In genomic region chr10:73997806-73998622, GRCh38 we compare ENCODE assay signal across 8 cellular contexts. TPM values are rescaled to one million over a fixed set of nuclear protein-coding genes. Genes with fewer than 3 reads are reported as not detected.
DNase-seq lines count a peak whose midpoint lies in the region; ATAC-seq, FAIRE-seq and TF ChIP-seq lines count a peak whose summit lies in the region.

TSS of gene VCL (plus strand) at chr10:73998116. CDS start at chr10:73998208, 92 bp downstream.

- H3K4me1 ChIP-seq in H1 (replicated peaks in 1 of 4; ENCODE audit: control insufficient read depth in 3 of 4, insufficient read depth in 4 of 4, low read length in 3 of 4) (peaks cover 0 to 6% (median 3%) of the 10 kb centered on the region in 4 experiments; a peak in 6 of 7 replicates), mesenchymal stem cell (ENCODE audit: control insufficient read depth, insufficient read depth, low read depth, low read length) (peaks cover 4% of the 10 kb centered on the region)

- H3K79me2 ChIP-seq in H1 (ENCODE audit: control insufficient read depth in 1 of 2, insufficient read depth in 2 of 2, low read length in 2 of 2), result peaks cover 36 to 51% of the 10 kb centered on the region in 2 experiments

- H2BK120ac ChIP-seq in H1 (replicated peaks; ENCODE audit: low read depth, low read length) (no peak within 1 kb of the TSS), mesenchymal stem cell (ENCODE audit: low read depth, low read length) (peak within 1 kb of the TSS; percentile 42)

- WGBS in H1 (ENCODE audit: extremely low coverage in 1 of 2, insufficient coverage in 1 of 2, insufficient read length in 1 of 2, insufficient replicate concordance in 2 of 2, low coverage in 1 of 2, low lambda C conversion rate in 2 of 2, missing lambda C conversion rate in 1 of 2), 2 experiments, result 4% methylated on average over 59 of the region's 90 CpGs; no CpG with 5 or more reads in 1 of the 2 experiments
- WGBS in mesenchymal stem cell, result under 1% methylated on average over 87 of the region's 90 CpGs

- POLR2A ChIA-PET in H1 (lab: Charles Lee; ENCODE audit: partially characterized antibody), result interaction anchor here (0.6 to 13.2 kb wide), 26 partner anchors 8 to 123 kb away, joined by 3 to 261 read pairs (median 5); no protein-coding TSS in a partner anchor

- peak within 1 kb of the TSS; percentile 90 for H3K56ac ChIP-seq in H1 (replicated peaks; ENCODE audit: insufficient read length, low read depth, low read length)

- H3K23me2 ChIP-seq in H1 (ENCODE audit: low read depth, low read length), result peaks cover 14% of the 10 kb centered on the region

- peak within 1 kb of the TSS; percentile 92 for H4K5ac ChIP-seq in H1 (ENCODE audit: insufficient read length, low read depth, low read length)

- H3K14ac ChIP-seq in H1 (ENCODE audit: insufficient read length) (no peak within 1 kb of the TSS), mesenchymal stem cell (ENCODE audit: low read length in 2 of 2) (peak within 1 kb of the TSS; percentile 87 to 96)

- peak within 1 kb of the TSS; percentile 93 for H2BK12ac ChIP-seq in H1 (ENCODE audit: low read depth, low read length)
- peak within 1 kb of the TSS in 1 of 2 experiments; percentile 75 for H2BK12ac ChIP-seq in mesenchymal stem cell (ENCODE audit: low read length in 2 of 2)

- no peak for TF ChIP-seq CTCF in H1 (IDR thresholded peaks at IDR 0.05; ENCODE audit: control extremely low read depth in 1 of 3, insufficient read depth in 1 of 3, low read depth in 1 of 3, low read length in 3 of 3)

- peak within 1 kb of the TSS; percentile 93 for H2BK5ac ChIP-seq in H1 (ENCODE audit: low read depth, low read length)
- H2BK5ac ChIP-seq in mesenchymal stem cell (ENCODE audit: low read depth, low read length, poor library complexity, severe bottlenecking), result peak within 1 kb of the TSS; percentile 81

- H4K91ac ChIP-seq in H1 (replicated peaks; ENCODE audit: insufficient read length, low read length) (peak within 1 kb of the TSS; percentile 29), mesenchymal stem cell (ENCODE audit: low read length) (peak within 1 kb of the TSS; percentile 77)

- peak; percentile 95 for ATAC-seq in GM21367 (IDR thresholded peaks at IDR 0.05; ENCODE audit: unreplicated experiment)

- H3K9me3 ChIP-seq in H1 (ENCODE audit: insufficient read depth in 2 of 2, low read depth in 1 of 2, low read length in 1 of 2) (no peaks in the 10 kb centered on the region), mesenchymal stem cell (ENCODE audit: control insufficient read depth, low read length) (no peaks in the 10 kb centered on the region)

- TF ChIP-seq RAD21 in H1 (IDR thresholded peaks at IDR 0.05 in 1 of 2, conservative IDR thresholded peaks at IDR 0.05 in 1 of 2; ENCODE audit: low read depth in 2 of 2, low read length in 2 of 2), result no peak

- peak within 1 kb of the TSS; percentile 89 for H3K18ac ChIP-seq in H1 (ENCODE audit: extremely low read depth, low read length)
- peak within 1 kb of the TSS; percentile 75 to 95 for H3K18ac ChIP-seq in mesenchymal stem cell (ENCODE audit: low read depth in 1 of 2, low read length in 2 of 2)

- peak in 1 of 2 experiments; percentile 81; a peak in 1 of 3 replicates for TF ChIP-seq EP300 in H1 (IDR thresholded peaks at IDR 0.05; ENCODE audit: borderline replicate concordance in 1 of 2, low read depth in 2 of 2, low read length in 2 of 2)

- H3K27ac ChIP-seq in H1 (ENCODE audit: low read depth, low read length) (peak within 1 kb of the TSS; percentile 98), mesenchymal stem cell (ENCODE audit: low read length, poor library complexity, severe bottlenecking) (peak within 1 kb of the TSS; percentile 97)

- peak within 1 kb of the TSS; percentile 84 to 99 (median 96) for H3K4me3 ChIP-seq in H1 (ENCODE audit: extremely low read depth in 1 of 4, insufficient read depth in 2 of 4, low read depth in 3 of 4, low read length in 4 of 4)
- peak within 1 kb of the TSS; percentile 85 to 99 for H3K4me3 ChIP-seq in mesenchymal stem cell (ENCODE audit: insufficient read depth in 1 of 2, low read depth in 1 of 2, low read length in 2 of 2)

- H3K9ac ChIP-seq in H1 (replicated peaks in 1 of 4; ENCODE audit: extremely low read depth in 1 of 4, low read depth in 3 of 4, low read length in 3 of 4), result peak within 1 kb of the TSS; percentile 92 to 99 (median 97)
- peak within 1 kb of the TSS; percentile 99 for H3K9ac ChIP-seq in mesenchymal stem cell (ENCODE audit: low read length)

- H3K4ac ChIP-seq in H1 (replicated peaks; ENCODE audit: insufficient read length, low read depth, low read length) (peak within 1 kb of the TSS; percentile 63), mesenchymal stem cell (ENCODE audit: low read depth in 1 of 2, low read length in 2 of 2) (peak within 1 kb of the TSS; percentile 66 to 76)

- CTCF ChIA-PET in H1 (lab: Charles Lee; ENCODE audit: partially characterized antibody), result interaction anchor here (1.8 to 4.1 kb wide), 3 partner anchors 11 to 32 kb away, joined by 10 to 16 read pairs (median 10); no protein-coding TSS in a partner anchor

- H4K20me1 ChIP-seq in H1 (replicated peaks in 1 of 2; ENCODE audit: control insufficient read depth in 1 of 2, insufficient read depth in 2 of 2, low read length in 2 of 2), result peaks cover 16% of the 10 kb centered on the region in 2 experiments

- H3K36me3 ChIP-seq in H1 (ENCODE audit: control insufficient read depth in 2 of 4, insufficient read depth in 4 of 4, low read length in 3 of 4) (peaks cover 0 to 8% (median 1%) of the 10 kb centered on the region in 4 experiments; a peak in 2 of 8 replicates), mesenchymal stem cell (ENCODE audit: control insufficient read depth in 1 of 2, insufficient read depth in 2 of 2, low read depth in 1 of 2, low read length in 2 of 2) (peaks cover 0 to 17% of the 10 kb centered on the region in 2 experiments)

- FAIRE-seq in HTR-8/SVneo (lab: Jason Lieb, UNC) (peak; percentile 59), H1 (lab: Jason Lieb, UNC) (no peak)

- DNase-seq in COLO829 (ENCODE audit: low spot score) (peak; percentile 88), HTR-8/SVneo (ENCODE audit: insufficient read length, low spot score) (peak; percentile 94), NOMO-1 treated with dmso at 0.1 percent for 144 hours (lab: John Stamatoyannopoulos, UW; ENCODE audit: unreplicated experiment) (peak; percentile 95), H1 (ENCODE audit: low read depth in 1 of 2, low spot score in 2 of 2) (peak; percentile 96 to 99), mesenchymal stem cell (peak; percentile 99)
- peak; percentile 84 to 91 (median 84) for DNase-seq in activated CD8-positive, alpha-beta memory T cell treated with anti-CD3 and anti-CD28 coated beads for 48 hours (ENCODE audit: low read depth in 2 of 3, low spot score in 2 of 3)
- peak; percentile 91 for DNase-seq in stimulated activated CD8-positive, alpha-beta memory T cell treated with anti-CD3 and anti-CD28 coated beads, Interleukin-12 subunit alpha, Interleukin-12 subunit beta, amount 100 ng/mL, for 4 hours (ENCODE audit: low read depth)

- H2BK20ac ChIP-seq in H1 (ENCODE audit: low read length), result peak within 1 kb of the TSS; percentile 68; the same call in 1 of the 2 replicates

- H4K8ac ChIP-seq in H1 (ENCODE audit: extremely low read depth, insufficient read depth, low read length) (peak within 1 kb of the TSS; percentile 94; the same call in 1 of the 2 replicates), mesenchymal stem cell (ENCODE audit: low read length) (peak within 1 kb of the TSS; percentile 45)

- H3K27me3 ChIP-seq in H1 (replicated peaks in 1 of 4; ENCODE audit: control insufficient read depth in 3 of 4, extremely low read depth in 1 of 4, insufficient read depth in 3 of 4, low read length in 3 of 4) (no peaks in the 10 kb centered on the region), mesenchymal stem cell (ENCODE audit: control insufficient read depth in 1 of 2, insufficient read depth in 1 of 2, low read length in 2 of 2) (no peaks in the 10 kb centered on the region)

- H3K4me2 ChIP-seq in H1 (ENCODE audit: insufficient read depth in 1 of 2, low read depth in 2 of 2, low read length in 2 of 2) (peak within 1 kb of the TSS; percentile 77 to 92), mesenchymal stem cell (ENCODE audit: low read length, poor library complexity, severe bottlenecking) (peak within 1 kb of the TSS; percentile 57)

- peak; percentile 97 to 100 for TF ChIP-seq POLR2A in H1 (IDR thresholded peaks at IDR 0.05; ENCODE audit: control extremely low read depth in 1 of 2, low read depth in 2 of 2, low read length in 2 of 2)

- H2AK5ac ChIP-seq in H1 (ENCODE audit: low read depth, low read length) (no peak within 1 kb of the TSS; the same call in 1 of the 2 replicates), mesenchymal stem cell (ENCODE audit: low read length, severe bottlenecking) (peak within 1 kb of the TSS; percentile 50)

- H2BK15ac ChIP-seq in H1 (ENCODE audit: low read length) (peak within 1 kb of the TSS; percentile 88; the same call in 1 of the 2 replicates), mesenchymal stem cell (ENCODE audit: low read depth, poor library complexity, severe bottlenecking) (peak within 1 kb of the TSS; percentile 73)

- H3K23ac ChIP-seq in H1 (ENCODE audit: insufficient read length) (no peak within 1 kb of the TSS), mesenchymal stem cell (ENCODE audit: low read length in 2 of 2) (peak within 1 kb of the TSS in 1 of 2 experiments; percentile 75)

- no peaks in the 10 kb centered on the region; the same call in 1 of the 2 replicates for H3K79me1 ChIP-seq in H1 (ENCODE audit: low read depth, low read length)
- no peaks in the 10 kb centered on the region for H3K79me1 ChIP-seq in mesenchymal stem cell (replicated peaks; ENCODE audit: low read length, poor library complexity, severe bottlenecking)

- H2AFZ ChIP-seq in H1 (ENCODE audit: low read length), result 0 out of 2 replicates have a peak within 1 kb of the TSS, but pooled peaks have one; percentile 76
- peak within 1 kb of the TSS; percentile 74 for H2AFZ ChIP-seq in mesenchymal stem cell (ENCODE audit: low read depth, low read length)

TF ChIP-seq in H1, 55 proteins besides CTCF, POLR2A, EP300 and RAD21 (continues in another document):
- no peak for TF ChIP-seq JUN (IDR thresholded peaks at IDR 0.05; ENCODE audit: low read depth, low read length)
- peak in 1 of 2 experiments; percentile 26; a peak in 1 of 4 replicates for TF ChIP-seq HDAC2 (IDR thresholded peaks at IDR 0.05; ENCODE audit: borderline replicate concordance in 1 of 2, low read depth in 2 of 2, low read length in 2 of 2)
- peak; percentile 87; the same call in 1 of the 2 replicates for TF ChIP-seq SP4 (IDR thresholded peaks at IDR 0.05; ENCODE audit: low read length)
- peak; percentile 94 for TF ChIP-seq PHF8 (conservative IDR thresholded peaks at IDR 0.05; ENCODE audit: low read depth, low read length)

RNA-seq across cellular contexts. Expression of gene VCL, which starts in this region (rescaled TPM):
- 361 and 377 TPM in 2 replicates for total RNA-seq in H1 (2021; fragmentation: NEBNext Ultra II Directional; extraction: Animal tissue kit (Norgen Biotek cat#: 25700))
- polyA plus RNA-seq in H1 (2011; rRNA removed), result 91.8 and 119 TPM in 2 replicates
- 116 TPM for polyA plus RNA-seq in H1 (2011; cell fraction: cytosol; rRNA removed)
- polyA plus RNA-seq in H1 (2011; cell fraction: nucleus; rRNA removed), result 183 TPM
- polyA plus RNA-seq in H1 (2012, experiment 1 of 2), result 169 to 191 TPM (median 182 TPM) in 4 replicates
- polyA plus RNA-seq in H1 (2012, experiment 2 of 2), result 19.7 TPM
- polyA plus RNA-seq in H1 (2013, experiment 1 of 2), result 282 TPM
- 348 TPM for polyA plus RNA-seq in H1 (2013, experiment 2 of 2)
- polyA minus RNA-seq in H1 (2011; rRNA and poly(A)+ RNA removed), result 196 and 261 TPM in 2 replicates
- polyA minus RNA-seq in H1 (2011; cell fraction: cytosol; rRNA and poly(A)+ RNA removed), result 193 TPM
- 317 TPM for polyA minus RNA-seq in H1 (2011; cell fraction: nucleus; rRNA and poly(A)+ RNA removed)
- polyA plus RNA-seq in mesenchymal stem cell (2013, experiment 1 of 2), result 216 TPM
- polyA plus RNA-seq in mesenchymal stem cell (2013, experiment 2 of 2), result 211 TPM

Comparison
In these comparisons a context has a peak if more than half of its experiments do, and no peak if none do; other contexts are left out.
1. Peak in every context shown above with its lines: DNase-seq, ATAC-seq, H3K4me3 ChIP-seq and H3K27ac ChIP-seq.